10 cellular contexts compared by ENCODE assay signal in the genomic region with DNA sequence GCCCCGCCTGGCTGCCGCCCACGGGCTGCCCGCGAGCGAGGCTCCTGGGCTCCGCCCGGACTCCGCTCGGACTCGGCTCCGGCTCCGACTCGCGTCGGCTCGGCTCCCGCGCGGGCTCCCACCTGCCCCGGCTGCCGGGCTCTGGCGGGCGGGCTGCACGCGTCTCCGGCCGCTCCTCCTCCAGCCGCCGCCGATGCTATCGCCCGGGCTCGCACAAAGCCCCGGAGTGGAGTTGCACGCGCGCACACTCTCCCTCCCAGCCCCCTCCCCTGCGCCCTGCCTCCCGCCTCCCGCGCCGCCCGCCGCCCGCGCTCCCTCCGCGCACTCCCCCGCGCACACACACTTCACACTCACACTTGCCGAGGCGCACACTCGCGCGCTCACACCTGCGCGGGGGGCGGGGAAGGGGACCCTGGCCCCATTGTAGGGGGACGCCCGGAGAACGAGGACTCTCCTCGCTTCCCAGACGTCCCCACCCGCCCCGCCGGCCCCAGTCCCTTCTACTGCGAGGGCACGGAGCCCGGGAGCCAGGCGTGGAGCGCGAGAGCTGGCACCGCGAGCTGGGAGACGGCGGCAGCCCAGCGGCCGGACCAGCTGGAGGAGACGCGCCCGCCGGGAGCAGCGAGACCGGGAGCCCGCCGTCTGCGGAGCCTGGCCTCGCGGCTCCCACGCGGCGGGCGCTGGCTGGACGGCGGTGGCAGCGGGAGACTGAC. TPM values are rescaled to one million over a fixed set of nuclear protein-coding genes. Genes with fewer than 3 reads are reported as not detected.
DNase-seq lines count a peak whose midpoint lies in the region; ATAC-seq and TF ChIP-seq lines count a peak whose summit lies in the region.
"Had no signal": no experiment of that assay in that cellular context is flagged by ENCODE, and none has a peak within 500 bp of the region (broad histone marks: within the 10 kb centered on the region; RNA-seq: fewer than 3 reads in every experiment).

A gene (minus strand): TSS at position 215 of the 713 bp plus-strand sequence. CDS start 407 bp downstream, outside the sequence.

- H3K4me1 ChIP-seq in BLaER1 (peaks cover 50% of the 10 kb centered on the region), HUES48 (ENCODE audit: control insufficient read depth, insufficient read depth, low read length) (peaks cover 58% of the 10 kb centered on the region), mesodermal cell (ENCODE audit: control insufficient read depth, insufficient read depth, low read length, poor library complexity, severe bottlenecking) (peaks cover 11% of the 10 kb centered on the region)

- peaks cover 63% of the 10 kb centered on the region for H4K20me1 ChIP-seq in BLaER1

- peak within 1 kb of the TSS; percentile 66 for H3K4me3 ChIP-seq in BLaER1
- peak within 1 kb of the TSS; percentile 61 for H3K4me3 ChIP-seq in HUES48 (ENCODE audit: low read depth, low read length)
- peak within 1 kb of the TSS; percentile 18 for H3K4me3 ChIP-seq in mesodermal cell (ENCODE audit: extremely low read depth, insufficient read depth, low read length, poor library complexity, severe bottlenecking)

- H3K27me3 ChIP-seq in BLaER1 (peaks cover 99% of the 10 kb centered on the region), HUES48 (ENCODE audit: control insufficient read depth, insufficient read depth, low read length) (peaks cover 95% of the 10 kb centered on the region)

- TF ChIP-seq CTCF in WTC11 (IDR thresholded peaks at IDR 0.05), result no peak

- CTCF ChIA-PET in WTC11 (lab: Charles Lee), result interaction anchor here (0.6 to 1.9 kb wide), 10 partner anchors 8 to 458 kb away, joined by 3 to 8 read pairs (median 4); no protein-coding TSS in a partner anchor

- peaks cover 66% of the 10 kb centered on the region for H3K4me1 Mint-ChIP-seq in WTC11
- H3K4me1 Mint-ChIP-seq in T-helper 2 cell treated with Interferon-gamma antibody and Interleukin-4, amounts not matched to agents 5 μg/mL and 100 μg/mL, for 36 hours (ENCODE audit: low read depth), result no peaks in the 10 kb centered on the region

- H3K4me3 Mint-ChIP-seq in WTC11, result peak within 1 kb of the TSS; percentile 69
- no peak within 1 kb of the TSS for H3K4me3 Mint-ChIP-seq in T-helper 2 cell treated with Interferon-gamma antibody and Interleukin-4, amounts not matched to agents 5 μg/mL and 100 μg/mL, for 36 hours

- no peak within 1 kb of the TSS for H3K9ac ChIP-seq in BLaER1
- H3K9ac ChIP-seq in HUES48 (ENCODE audit: low read depth, low read length), result no peak within 1 kb of the TSS

- no peak within 1 kb of the TSS for H3K27ac Mint-ChIP-seq in WTC11
- H3K27ac Mint-ChIP-seq in T-helper 2 cell treated with Interferon-gamma antibody and Interleukin-4, amounts not matched to agents 5 μg/mL and 100 μg/mL, for 36 hours, result no peak within 1 kb of the TSS

- no peaks in the 10 kb centered on the region for H3K36me3 ChIP-seq in BLaER1
- H3K36me3 ChIP-seq in HUES48 (ENCODE audit: control insufficient read depth, insufficient read depth, low read length), result no peaks in the 10 kb centered on the region
- no peaks in the 10 kb centered on the region for H3K36me3 ChIP-seq in mesodermal cell (ENCODE audit: control insufficient read depth, insufficient read depth, low read length)

- H3K9me3 ChIP-seq in BLaER1, result no peaks in the 10 kb centered on the region
- no peaks in the 10 kb centered on the region for H3K9me3 ChIP-seq in HUES48 (ENCODE audit: control insufficient read depth, insufficient read depth, low read length)
- H3K9me3 ChIP-seq in mesodermal cell (ENCODE audit: control insufficient read depth, low read length), result no peaks in the 10 kb centered on the region

- H3K27ac ChIP-seq in BLaER1, result no peak within 1 kb of the TSS
- H3K27ac ChIP-seq in HUES48 (ENCODE audit: low read depth, low read length), result no peak within 1 kb of the TSS
- no peak within 1 kb of the TSS for H3K27ac ChIP-seq in mesodermal cell (ENCODE audit: low read depth, low read length, severe bottlenecking)

- H3K27me3 Mint-ChIP-seq in WTC11 (ENCODE audit: low read depth), result peaks cover 77% of the 10 kb centered on the region
- peaks cover 74% of the 10 kb centered on the region for H3K27me3 Mint-ChIP-seq in T-helper 2 cell treated with Interferon-gamma antibody and Interleukin-4, amounts not matched to agents 5 μg/mL and 100 μg/mL, for 36 hours (ENCODE audit: low read depth)

- WGBS in mesodermal cell (ENCODE audit: insufficient coverage in 2 of 2), 2 experiments, result 0% methylated on average over 44 to 49 of the region's 97 CpGs

- peak within 1 kb of the TSS; percentile 84 for H3K4me2 ChIP-seq in BLaER1

- no peaks in the 10 kb centered on the region for H3K9me3 Mint-ChIP-seq in WTC11
- no peaks in the 10 kb centered on the region for H3K9me3 Mint-ChIP-seq in T-helper 2 cell treated with Interferon-gamma antibody and Interleukin-4, amounts not matched to agents 5 μg/mL and 100 μg/mL, for 36 hours

- no peaks in the 10 kb centered on the region for H3K36me3 Mint-ChIP-seq in WTC11
- no peaks in the 10 kb centered on the region for H3K36me3 Mint-ChIP-seq in T-helper 2 cell treated with Interferon-gamma antibody and Interleukin-4, amounts not matched to agents 5 μg/mL and 100 μg/mL, for 36 hours (ENCODE audit: low read depth)

- DNase-seq in WTC11 (ENCODE audit: low spot score), result peak; percentile 62
- no peak for DNase-seq in T-helper 2 cell treated with Interferon-gamma antibody and Interleukin-4, amounts not matched to agents 5 μg/mL and 100 μg/mL, for 36 hours (ENCODE audit: low spot score)
- DNase-seq in NOMO-1 treated with dmso at 0.1 percent for 144 hours (lab: John Stamatoyannopoulos, UW; ENCODE audit: unreplicated experiment), result no peak
- DNase-seq: activated CD8-positive, alpha-beta memory T cell treated with anti-CD3 and anti-CD28 coated beads, Interleukin-2, amount 50 U/mL, for 4 hours; DND-41 had no signal

- ATAC-seq in WTC11 (peak; percentile 9), GM21526 (IDR thresholded peaks at IDR 0.05; ENCODE audit: low FRiP score, unreplicated experiment) (no peak), HG02763 (IDR thresholded peaks at IDR 0.05; ENCODE audit: unreplicated experiment) (no peak)

- POLR2A ChIA-PET in WTC11 (lab: Charles Lee), result no interaction called here

TF ChIP-seq in WTC11, 78 proteins besides CTCF, POLR2A, EP300 and RAD21 (continues in another document):
- TF ChIP-seq, protein P1, sequence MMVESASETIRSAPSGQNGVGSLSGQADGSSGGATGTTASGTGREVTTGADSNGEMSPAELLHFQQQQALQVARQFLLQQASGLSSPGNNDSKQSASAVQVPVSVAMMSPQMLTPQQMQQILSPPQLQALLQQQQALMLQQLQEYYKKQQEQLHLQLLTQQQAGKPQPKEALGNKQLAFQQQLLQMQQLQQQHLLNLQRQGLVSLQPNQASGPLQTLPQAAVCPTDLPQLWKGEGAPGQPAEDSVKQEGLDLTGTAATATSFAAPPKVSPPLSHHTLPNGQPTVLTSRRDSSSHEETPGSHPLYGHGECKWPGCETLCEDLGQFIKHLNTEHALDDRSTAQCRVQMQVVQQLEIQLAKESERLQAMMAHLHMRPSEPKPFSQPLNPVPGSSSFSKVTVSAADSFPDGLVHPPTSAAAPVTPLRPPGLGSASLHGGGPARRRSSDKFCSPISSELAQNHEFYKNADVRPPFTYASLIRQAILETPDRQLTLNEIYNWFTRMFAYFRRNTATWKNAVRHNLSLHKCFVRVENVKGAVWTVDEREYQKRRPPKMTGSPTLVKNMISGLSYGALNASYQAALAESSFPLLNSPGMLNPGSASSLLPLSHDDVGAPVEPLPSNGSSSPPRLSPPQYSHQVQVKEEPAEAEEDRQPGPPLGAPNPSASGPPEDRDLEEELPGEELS (CRISPR knock-in tag; IDR thresholded peaks at IDR 0.05), result 0 out of 2 replicates have a peak, but pooled peaks have one; percentile 24
- TF ChIP-seq SMAD3 (CRISPR knock-in tag; IDR thresholded peaks at IDR 0.05; ENCODE audit: borderline replicate concordance) (no peak), TP53 (CRISPR knock-in tag; IDR thresholded peaks at IDR 0.05) (0 out of 2 replicates have a peak, but pooled peaks have one; percentile 20)
- TF ChIP-seq, protein P2, sequence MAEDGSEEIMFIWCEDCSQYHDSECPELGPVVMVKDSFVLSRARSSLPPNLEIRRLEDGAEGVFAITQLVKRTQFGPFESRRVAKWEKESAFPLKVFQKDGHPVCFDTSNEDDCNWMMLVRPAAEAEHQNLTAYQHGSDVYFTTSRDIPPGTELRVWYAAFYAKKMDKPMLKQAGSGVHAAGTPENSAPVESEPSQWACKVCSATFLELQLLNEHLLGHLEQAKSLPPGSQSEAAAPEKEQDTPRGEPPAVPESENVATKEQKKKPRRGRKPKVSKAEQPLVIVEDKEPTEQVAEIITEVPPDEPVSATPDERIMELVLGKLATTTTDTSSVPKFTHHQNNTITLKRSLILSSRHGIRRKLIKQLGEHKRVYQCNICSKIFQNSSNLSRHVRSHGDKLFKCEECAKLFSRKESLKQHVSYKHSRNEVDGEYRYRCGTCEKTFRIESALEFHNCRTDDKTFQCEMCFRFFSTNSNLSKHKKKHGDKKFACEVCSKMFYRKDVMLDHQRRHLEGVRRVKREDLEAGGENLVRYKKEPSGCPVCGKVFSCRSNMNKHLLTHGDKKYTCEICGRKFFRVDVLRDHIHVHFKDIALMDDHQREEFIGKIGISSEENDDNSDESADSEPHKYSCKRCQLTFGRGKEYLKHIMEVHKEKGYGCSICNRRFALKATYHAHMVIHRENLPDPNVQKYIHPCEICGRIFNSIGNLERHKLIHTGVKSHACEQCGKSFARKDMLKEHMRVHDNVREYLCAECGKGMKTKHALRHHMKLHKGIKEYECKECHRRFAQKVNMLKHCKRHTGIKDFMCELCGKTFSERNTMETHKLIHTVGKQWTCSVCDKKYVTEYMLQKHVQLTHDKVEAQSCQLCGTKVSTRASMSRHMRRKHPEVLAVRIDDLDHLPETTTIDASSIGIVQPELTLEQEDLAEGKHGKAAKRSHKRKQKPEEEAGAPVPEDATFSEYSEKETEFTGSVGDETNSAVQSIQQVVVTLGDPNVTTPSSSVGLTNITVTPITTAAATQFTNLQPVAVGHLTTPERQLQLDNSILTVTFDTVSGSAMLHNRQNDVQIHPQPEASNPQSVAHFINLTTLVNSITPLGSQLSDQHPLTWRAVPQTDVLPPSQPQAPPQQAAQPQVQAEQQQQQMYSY (CRISPR knock-in tag; IDR thresholded peaks at IDR 0.05), result peak; percentile 95

RNA-seq across cellular contexts. Expression of the gene that starts here (rescaled TPM):
- 3.7 to 5.5 TPM (median 4.3 TPM) in 3 replicates for total RNA-seq in WTC11 (2021)
- polyA plus RNA-seq in mesodermal cell (2013, experiment 1 of 2), result 0.70 TPM
- polyA plus RNA-seq in mesodermal cell (2013, experiment 2 of 2), result 0.61 TPM
